ENCODE assay signal across 8 cellular contexts in the genomic region with DNA sequence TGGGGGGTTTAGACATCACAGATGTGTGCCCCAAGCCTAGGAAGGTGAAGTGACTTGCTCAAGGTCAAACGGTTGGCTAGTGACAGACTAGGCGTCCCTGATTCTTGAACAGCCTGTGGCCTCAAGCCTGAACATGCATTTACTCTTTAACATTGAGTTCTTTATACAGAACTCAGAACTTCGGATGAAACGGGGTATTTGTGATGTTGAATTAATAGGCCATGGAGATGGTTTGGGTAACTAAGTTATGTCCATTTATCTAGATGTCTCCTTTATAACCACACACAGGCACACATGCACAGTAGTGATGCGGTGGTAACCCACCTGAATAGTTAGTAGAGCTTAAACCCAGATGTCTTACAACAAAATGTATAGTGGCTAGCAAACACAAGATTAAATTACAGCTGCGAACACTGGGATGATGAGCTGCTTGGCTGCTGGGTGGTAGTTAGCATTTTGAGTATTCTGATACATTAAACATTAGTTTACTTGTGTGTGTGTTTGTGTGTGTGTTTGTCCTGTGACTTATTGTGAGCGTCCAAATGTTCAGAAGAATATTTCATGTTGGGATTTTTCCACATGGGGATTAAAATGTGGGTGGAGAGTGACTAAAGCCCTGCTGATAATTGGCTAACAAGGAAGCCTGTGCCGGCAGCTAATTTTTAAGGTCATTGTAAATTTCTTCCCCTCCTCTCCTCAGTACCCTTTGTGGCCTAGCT. TPM values are rescaled to one million over a fixed set of nuclear protein-coding genes. Genes with fewer than 3 reads are reported as not detected.
A peak's percentile ranks its signal among the peaks of the same experiment; 100 is the strongest.
DNase-seq lines count a peak whose midpoint lies in the region; ATAC-seq lines count a peak whose summit lies in the region.

No MANE protein-coding gene starts in this region.

- no peaks in the 10 kb centered on the region for H3K36me3 ChIP-seq in MG63

- H3K27ac ChIP-seq in cingulate gyrus (ENCODE audit: low read depth, low read length) = peak overlapping the region; percentile 67

- H3K27me3 ChIP-seq in MG63 = no peaks in the 10 kb centered on the region

- H3K4me3 ChIP-seq in MG63 = peak overlapping the region; percentile 80

- no peaks in the 10 kb centered on the region for H3K9me3 ChIP-seq in MG63

- peak; percentile 56 for DNase-seq in CD1c-positive myeloid dendritic cell (ENCODE audit: extremely low spot score)
- no peak for DNase-seq in MG63
- DNase-seq in myocyte (ENCODE audit: low read depth) = peak; percentile 58
- DNase-seq in HuH-7.5 (ENCODE audit: low spot score) = no peak
- DNase-seq in stimulated activated naive CD4-positive, alpha-beta T cell treated with Interleukin-2 at 50 U/mL for 16 hours (lab: John Stamatoyannopoulos, UW) = no peak
- DNase-seq in cortex of kidney (lab: John Stamatoyannopoulos, UW) = no peak

- ATAC-seq in HG03432 (IDR thresholded peaks at IDR 0.05; ENCODE audit: unreplicated experiment) = no peak

RNA-seq across cellular contexts. Expression of a gene that starts 2.3 kb away (rescaled TPM):
- 88.6 and 124 TPM in 2 replicates for total RNA-seq in MG63 (2014; rRNA removed; shearing (Covaris generic); ENCODE audit: low replicate concordance)
- total RNA-seq in myocyte = 235 and 302 TPM in 2 replicates
- 275 TPM for polyA plus RNA-seq in myocyte (2012)

Comparison
In these comparisons a context has a peak if more than half of its experiments do, and no peak if none do; other contexts are left out.
1. DNase-seq: peak in CD1c-positive myeloid dendritic cell (single experiment) and myocyte (single experiment); none in MG63 (single experiment), HuH-7.5 (single experiment), stimulated activated naive CD4-positive, alpha-beta T cell treated with Interleukin-2 at 50 U/mL for 16 hours (single experiment) and cortex of kidney (single experiment).